Comparison of ENCODE assay signal across 15 cellular contexts in genomic region chr17:4318186-4318585, GRCh38. TPM values are rescaled to one million over a fixed set of nuclear protein-coding genes. Genes with fewer than 3 reads are reported as not detected.
DNase-seq lines count a peak whose midpoint lies in the region; ATAC-seq and TF ChIP-seq lines count a peak whose summit lies in the region.
"Had no signal": no experiment of that assay in that cellular context is flagged by ENCODE, and none has a peak within 500 bp of the region (broad histone marks: within the 10 kb centered on the region; RNA-seq: fewer than 3 reads in every experiment).

No MANE protein-coding gene starts in this region.

- 0 out of 2 replicates have a peak overlapping the region, but pooled peaks have one; percentile 3 for H3K9ac ChIP-seq in GM23248

- in situ Hi-C loops in GM23248 (cut with MboI), result no loop called here

- peak in 1 of 6 experiments; percentile 6 for TF ChIP-seq CTCF in adrenal gland (IDR thresholded peaks at IDR 0.05)
- TF ChIP-seq CTCF in foreskin keratinocyte (conservative IDR thresholded peaks at IDR 0.05), result peak; percentile 57
- TF ChIP-seq CTCF in sigmoid colon (IDR thresholded peaks at IDR 0.05), result no peak

- ATAC-seq in foreskin keratinocyte (no peak), GM21381 (IDR thresholded peaks at IDR 0.05; ENCODE audit: unreplicated experiment) (no peak)

- H3K4me1 Mint-ChIP-seq in activated naive CD8-positive, alpha-beta T cell treated with anti-CD3 and anti-CD28 coated beads for 36 hours, result peaks cover 52% of the 10 kb centered on the region

- H3K4me2 ChIP-seq in GM23248 (ENCODE audit: unreplicated experiment), result no peak overlapping the region
- H3K4me2 ChIP-seq: PC-9 had no signal

- H3K36me3 ChIP-seq in GM23248 (ENCODE audit: low read depth) (no peaks in the 10 kb centered on the region), adrenal gland (replicated peaks in 1 of 2) (no peaks in the 10 kb centered on the region), sigmoid colon (no peaks in the 10 kb centered on the region)
- H3K36me3 ChIP-seq: MG63 had no signal

- H3F3A ChIP-seq in GM23248 (ENCODE audit: insufficient read depth), result no peaks in the 10 kb centered on the region

- no peaks in the 10 kb centered on the region for H3K27me3 Mint-ChIP-seq in activated naive CD8-positive, alpha-beta T cell treated with anti-CD3 and anti-CD28 coated beads for 36 hours

- peaks cover 5% of the 10 kb centered on the region for H4K20me1 ChIP-seq in GM23248 (ENCODE audit: insufficient read depth)

- intact Hi-C loops in adrenal gland (cut with DNase I), result no loop called here
- intact Hi-C loops in sigmoid colon (cut with DNase I), result no loop called here

- no peak for DNase-seq in GM23248
- DNase-seq in adrenal gland, result peak; percentile 49 to 78 (median 72)
- DNase-seq in foreskin keratinocyte, result no peak
- DNase-seq in sigmoid colon, result no peak
- no peak for DNase-seq in NCI-H2196 (lab: John Stamatoyannopoulos, UW; ENCODE audit: unreplicated experiment)
- DNase-seq in SW480 (ENCODE audit: low spot score), result no peak
- DNase-seq in activated naive CD8-positive, alpha-beta T cell treated with anti-CD3 and anti-CD28 coated beads for 36 hours, result no peak
- DNase-seq: islet precursor cell; MG63; NCI-H2029; NCI-H526; stimulated activated CD4-positive, alpha-beta T cell treated with anti-CD3 and anti-CD28 coated beads, Interleukin-15, amount 100 ng/mL, for 24 hours; SW 1271 had no signal

- H3K9me3 ChIP-seq in GM23248 (ENCODE audit: low read depth) (no peaks in the 10 kb centered on the region), adrenal gland (replicated peaks in 1 of 3) (no peaks in the 10 kb centered on the region), sigmoid colon (no peaks in the 10 kb centered on the region)
- H3K9me3 ChIP-seq: MG63 had no signal

- peaks cover 100% of the 10 kb centered on the region for H3K79me2 ChIP-seq in GM23248 (ENCODE audit: insufficient read depth)

- peaks cover 11% of the 10 kb centered on the region for H3K4me1 ChIP-seq in GM23248 (ENCODE audit: insufficient read depth)
- peaks cover 23 to 42% of the 10 kb centered on the region in 2 donors for H3K4me1 ChIP-seq in adrenal gland (replicated peaks in 1 of 2)
- peaks cover 35% of the 10 kb centered on the region for H3K4me1 ChIP-seq in foreskin keratinocyte
- H3K4me1 ChIP-seq in sigmoid colon, result peaks cover 0 to 70% (median 67%) of the 10 kb centered on the region in 4 donors

- H3K27ac ChIP-seq in GM23248 (no peak overlapping the region), adrenal gland (peak overlapping the region in 4 of 5 donors; percentile 11 to 49 (median 20)), foreskin keratinocyte (peak overlapping the region; percentile 84), sigmoid colon (peak overlapping the region; percentile 36 to 71 (median 62))
- H3K27ac ChIP-seq: PC-9 had no signal

- H3K9me2 ChIP-seq in GM23248 (ENCODE audit: insufficient read depth), result no peaks in the 10 kb centered on the region

- H3K27me3 ChIP-seq in GM23248 (replicated peaks; ENCODE audit: insufficient read depth) (no peaks in the 10 kb centered on the region), adrenal gland (no peaks in the 10 kb centered on the region), foreskin keratinocyte (no peaks in the 10 kb centered on the region), sigmoid colon (no peaks in the 10 kb centered on the region)
- H3K27me3 ChIP-seq: MG63 had no signal

- H3K36me3 Mint-ChIP-seq in activated naive CD8-positive, alpha-beta T cell treated with anti-CD3 and anti-CD28 coated beads for 36 hours, result peaks cover 4% of the 10 kb centered on the region

- no peak overlapping the region for H3K27ac Mint-ChIP-seq in activated naive CD8-positive, alpha-beta T cell treated with anti-CD3 and anti-CD28 coated beads for 36 hours

- no peak for TF ChIP-seq EP300 in sigmoid colon (IDR thresholded peaks at IDR 0.05)

- no peak overlapping the region for H3K4me3 Mint-ChIP-seq in activated naive CD8-positive, alpha-beta T cell treated with anti-CD3 and anti-CD28 coated beads for 36 hours

- 68 to 71% methylated on average over 5 of the region's 5 CpGs for WGBS in GM23248 (ENCODE audit: low coverage in 1 of 2, low lambda C conversion rate in 2 of 2, missing lambda C conversion rate in 2 of 2), 2 experiments
- WGBS in adrenal gland, 4 donors, result 20 to 51% (median 44%) methylated on average over 5 of the region's 5 CpGs
- 19 to 47% methylated on average over 5 of the region's 5 CpGs for WGBS in sigmoid colon, 2 donors

- no peaks in the 10 kb centered on the region for H3K9me3 Mint-ChIP-seq in activated naive CD8-positive, alpha-beta T cell treated with anti-CD3 and anti-CD28 coated beads for 36 hours

- no peak overlapping the region for H3K4me3 ChIP-seq in GM23248
- no peak overlapping the region for H3K4me3 ChIP-seq in adrenal gland
- H3K4me3 ChIP-seq in sigmoid colon, result no peak overlapping the region
- H3K4me3 ChIP-seq: MG63, PC-9 had no signal

- H2AFZ ChIP-seq in GM23248, result no peak overlapping the region
- H2AFZ ChIP-seq: PC-9 had no signal

- TF ChIP-seq POLR2A in adrenal gland (IDR thresholded peaks at IDR 0.05) (no peak), sigmoid colon (IDR thresholded peaks at IDR 0.05) (no peak)

RNA-seq across cellular contexts. Expression of gene UBE2G1, which starts 48.3 kb away (rescaled TPM):
- total RNA-seq in GM23248 (2014; rRNA removed; shearing (Covaris generic)), result 37.8 and 39.2 TPM in 2 replicates
- polyA plus RNA-seq in GM23248 (2016; fragmentation: Nextera tagmentation; extraction: Ambion mirVana) (49.4 and 55.8 TPM in 2 replicates), adrenal gland (10 to 100 TPM in 1 of 3 donors, 1 to 10 TPM in 2; 7.6 to 49.8 (median 8.1) TPM), foreskin keratinocyte (34.0 and 36.4 TPM in 2 replicates), sigmoid colon (10 to 100 TPM; 20.5 to 31.7 (median 26.4) TPM)
- total RNA-seq in adrenal gland (10 to 100 TPM; 40.6 to 63.6 (median 56.2) TPM), foreskin keratinocyte (57.0 and 63.3 TPM in 2 replicates), sigmoid colon (100 to 1,000 TPM in 2 of 4 donors, 10 to 100 TPM in 2; 83.2 to 111 (median 96.9) TPM)
- 10 to 100 TPM; 58.8 to 63.9 TPM for total RNA-seq in activated naive CD8-positive, alpha-beta T cell treated with anti-CD3 and anti-CD28 coated beads for 36 hours

RNA-seq across cellular contexts. Expression of gene ANKFY1, which starts 54.4 kb away (rescaled TPM):
- 24.2 TPM in 2 replicates for total RNA-seq in GM23248 (2014; rRNA removed; shearing (Covaris generic))
- polyA plus RNA-seq in GM23248 (2016; fragmentation: Nextera tagmentation; extraction: Ambion mirVana), result 19.5 and 20.1 TPM in 2 replicates
- total RNA-seq in adrenal gland, result 10 to 100 TPM; 44.7 to 91.0 (median 65.6) TPM
- 10 to 100 TPM; 14.8 to 25.6 (median 22.4) TPM for polyA plus RNA-seq in adrenal gland
- 36.5 and 40.6 TPM in 2 replicates for total RNA-seq in foreskin keratinocyte
- polyA plus RNA-seq in foreskin keratinocyte, result 8.9 and 9.5 TPM in 2 replicates
- total RNA-seq in sigmoid colon, result 10 to 100 TPM; 52.6 to 68.0 (median 59.8) TPM
- polyA plus RNA-seq in sigmoid colon, result 10 to 100 TPM in 2 of 3 donors, 1 to 10 TPM in 1; 6.0 to 24.3 (median 10.2) TPM
- 10 to 100 TPM; 29.4 to 31.4 TPM for total RNA-seq in activated naive CD8-positive, alpha-beta T cell treated with anti-CD3 and anti-CD28 coated beads for 36 hours

Comparison
In these comparisons a context has a peak if more than half of its experiments do, and no peak if none do; other contexts are left out.
1. DNase-seq: peak in adrenal gland (7 of 7); none in GM23248 (single experiment), foreskin keratinocyte (0 of 2), sigmoid colon (single experiment), NCI-H2196 (single experiment), SW480 (single experiment) and activated naive CD8-positive, alpha-beta T cell treated with anti-CD3 and anti-CD28 coated beads for 36 hours (single experiment).